9 cellular contexts compared by ENCODE assay signal in genomic region chr19:6963937-6964336, GRCh38. TPM values are rescaled to one million over a fixed set of nuclear protein-coding genes. Genes with fewer than 3 reads are reported as not detected.
DNase-seq lines count a peak whose midpoint lies in the region; ATAC-seq and TF ChIP-seq lines count a peak whose summit lies in the region.
"Had no signal": no experiment of that assay in that cellular context is flagged by ENCODE, and none has a peak within 500 bp of the region (broad histone marks: within the 10 kb centered on the region; RNA-seq: fewer than 3 reads in every experiment).

No MANE protein-coding gene starts in this region.

- intact Hi-C loops in lower lobe of right lung (cut with DNase I) (no loop called here), psoas muscle (cut with DNase I) (no loop called here), dorsolateral prefrontal cortex (cut with DNase I) (no loop called here)

- H3K36me3 ChIP-seq in Karpas-422 (ENCODE audit: insufficient read depth, low read length) (no peaks in the 10 kb centered on the region), lower lobe of right lung (no peaks in the 10 kb centered on the region), psoas muscle (ENCODE audit: insufficient read depth in 1 of 2, low read depth in 1 of 2) (no peaks in the 10 kb centered on the region), suprapubic skin (no peaks in the 10 kb centered on the region)
- H3K36me3 ChIP-seq: tibial nerve had no signal

- H3K27ac ChIP-seq in Karpas-422 (ENCODE audit: low read length) (no peak overlapping the region), lower lobe of right lung (no peak overlapping the region), psoas muscle (no peak overlapping the region), dorsolateral prefrontal cortex (no peak overlapping the region), suprapubic skin (no peak overlapping the region)
- H3K27ac ChIP-seq: tibial nerve had no signal

- no peak overlapping the region for H2AFZ ChIP-seq in Karpas-422 (ENCODE audit: low read length)

- no peak for ATAC-seq in lower lobe of right lung
- ATAC-seq in psoas muscle: no peak

- H3K9me3 ChIP-seq in Karpas-422 (ENCODE audit: low read length) (no peaks in the 10 kb centered on the region), lower lobe of right lung (no peaks in the 10 kb centered on the region), psoas muscle (no peaks in the 10 kb centered on the region), suprapubic skin (no peaks in the 10 kb centered on the region)
- H3K9me3 ChIP-seq: tibial nerve had no signal

- H3K4me2 ChIP-seq in Karpas-422 (ENCODE audit: low read depth, low read length, poor library complexity, severe bottlenecking): no peak overlapping the region

- H4K20me1 ChIP-seq in Karpas-422 (ENCODE audit: insufficient read depth, low read depth, low read length): no peaks in the 10 kb centered on the region

- no peak for TF ChIP-seq EP300 in suprapubic skin (IDR thresholded peaks at IDR 0.05)

- H3K27me3 ChIP-seq in Karpas-422 (ENCODE audit: low read length) (no peaks in the 10 kb centered on the region), lower lobe of right lung (ENCODE audit: low read depth) (no peaks in the 10 kb centered on the region), psoas muscle (ENCODE audit: insufficient read depth in 3 of 3, low read length in 2 of 3) (no peaks in the 10 kb centered on the region), dorsolateral prefrontal cortex (peaks cover 0 to 11% (median 0%) of the 10 kb centered on the region in 45 donors), suprapubic skin (peaks cover 3% of the 10 kb centered on the region)
- H3K27me3 ChIP-seq: tibial nerve had no signal

- TF ChIP-seq CTCF in lower lobe of right lung (IDR thresholded peaks at IDR 0.05) (peak; percentile 56), psoas muscle (IDR thresholded peaks at IDR 0.05) (no peak), dorsolateral prefrontal cortex (IDR thresholded peaks at IDR 0.05 in 54 of 56, conservative IDR thresholded peaks at IDR 0.05 in 2 of 56; ENCODE audit: low read depth in 1 of 56, partially characterized antibody in 56 of 56) (peak in 24 of 56 donors; percentile 8 to 47 (median 24)), suprapubic skin (IDR thresholded peaks at IDR 0.05) (no peak)

- TF ChIP-seq POLR2A in suprapubic skin (IDR thresholded peaks at IDR 0.05): no peak

- WGBS in psoas muscle, 3 donors: 49 to 54% (median 52%) methylated on average over 4 of the region's 4 CpGs
- 49% methylated on average over 4 of the region's 4 CpGs for WGBS in suprapubic skin

- H3K4me3 ChIP-seq in Karpas-422 (ENCODE audit: low read length) (no peak overlapping the region), lower lobe of right lung (no peak overlapping the region), psoas muscle (no peak overlapping the region), dorsolateral prefrontal cortex (no peak overlapping the region), suprapubic skin (no peak overlapping the region)
- H3K4me3 ChIP-seq: tibial nerve had no signal

- H3K4me1 ChIP-seq in Karpas-422 (ENCODE audit: low read length): no peaks in the 10 kb centered on the region
- no peaks in the 10 kb centered on the region for H3K4me1 ChIP-seq in lower lobe of right lung
- no peaks in the 10 kb centered on the region for H3K4me1 ChIP-seq in psoas muscle
- H3K4me1 ChIP-seq in suprapubic skin: no peaks in the 10 kb centered on the region
- H3K4me1 ChIP-seq: tibial nerve had no signal

- H3K79me2 ChIP-seq in Karpas-422 (ENCODE audit: low read length): no peaks in the 10 kb centered on the region

- H3K9ac ChIP-seq in Karpas-422 (ENCODE audit: low read length): no peak overlapping the region

- no peaks in the 10 kb centered on the region for H3K9me2 ChIP-seq in Karpas-422 (replicated peaks; ENCODE audit: insufficient read depth, low read length)

- DNase-seq in AML-193 (lab: John Stamatoyannopoulos, UW) (peak; percentile 1 to 18), Karpas-422 (peak; percentile 76), activated T-cell treated with anti-CD3 and anti-CD28 coated beads for 24 hours (ENCODE audit: low read depth) (peak; percentile 23), lower lobe of right lung (no peak), psoas muscle (no peak), dorsolateral prefrontal cortex (no peak), suprapubic skin (ENCODE audit: low spot score in 2 of 2) (no peak), NCI-H1105 (lab: John Stamatoyannopoulos, UW) (no peak)

RNA-seq across cellular contexts. Expression of gene MBD3L2B, which starts 57.3 kb away (rescaled TPM):
- not detected in 2 replicates for total RNA-seq in Karpas-422 (2014; rRNA removed; shearing (Covaris generic); ENCODE audit: low replicate concordance)
- total RNA-seq in lower lobe of right lung (not detected), psoas muscle (not detected), dorsolateral prefrontal cortex (not detected), suprapubic skin (not detected)
- polyA plus RNA-seq in psoas muscle: not detected
- total RNA-seq: tibial nerve had no signal

Comparison
In these comparisons a context has a peak if more than half of its experiments do, and no peak if none do; other contexts are left out.
1. DNase-seq: peak in AML-193 (2 of 2), Karpas-422 (single experiment) and activated T-cell treated with anti-CD3 and anti-CD28 coated beads for 24 hours (single experiment); none in lower lobe of right lung (single experiment), psoas muscle (0 of 2), dorsolateral prefrontal cortex (0 of 10), suprapubic skin (0 of 2) and NCI-H1105 (single experiment).